15 cellular contexts compared by ENCODE assay signal in genomic region chr17:31591924-31592323, GRCh38.
A peak's percentile ranks its signal among the peaks of the same experiment; 100 is the strongest.
DNase-seq lines count a peak whose midpoint lies in the region; TF ChIP-seq lines count a peak whose summit lies in the region.
"Had no signal": no experiment of that assay in that cellular context is flagged by ENCODE, and none has a peak within 500 bp of the region (broad histone marks: within the 10 kb centered on the region; RNA-seq: fewer than 3 reads in every experiment).

No MANE protein-coding gene starts in this region.

- H3K27me3 ChIP-seq in GM23248 (replicated peaks; ENCODE audit: insufficient read depth) = no peaks in the 10 kb centered on the region
- no peaks in the 10 kb centered on the region for H3K27me3 ChIP-seq in ascending aorta
- H3K27me3 ChIP-seq in subcutaneous abdominal adipose tissue (ENCODE audit: control insufficient read depth in 5 of 5, insufficient read depth in 4 of 5, low read length in 5 of 5) = no peaks in the 10 kb centered on the region
- H3K27me3 ChIP-seq: BLaER1 had no signal

- intact Hi-C loops in ascending aorta (cut with DNase I) = no loop called here

- H3K4me1 ChIP-seq in GM23248 (ENCODE audit: insufficient read depth) = peaks cover 52% of the 10 kb centered on the region
- peaks cover 22 to 48% of the 10 kb centered on the region in 2 donors for H3K4me1 ChIP-seq in ascending aorta
- H3K4me1 ChIP-seq in subcutaneous abdominal adipose tissue (ENCODE audit: control insufficient read depth in 5 of 5, insufficient read depth in 5 of 5, low read length in 5 of 5) = peaks cover 2 to 45% (median 28%) of the 10 kb centered on the region in 5 donors
- H3K4me1 ChIP-seq: HAP-1 had no signal

- H3K9me3 ChIP-seq in GM23248 (ENCODE audit: low read depth) (no peaks in the 10 kb centered on the region), ascending aorta (no peaks in the 10 kb centered on the region), subcutaneous abdominal adipose tissue (ENCODE audit: control insufficient read depth in 5 of 5, low read length in 5 of 5) (no peaks in the 10 kb centered on the region)
- H3K9me3 ChIP-seq: BLaER1, HAP-1 had no signal

- DNase-seq in GM23248 = no peak
- DNase-seq in ascending aorta (ENCODE audit: low spot score in 2 of 2) = no peak
- DNase-seq in islet precursor cell = peak; percentile 24
- DNase-seq in NCI-H226 = no peak
- no peak for DNase-seq in GOT3 (lab: John Stamatoyannopoulos, UW)
- DNase-seq in amygdala (lab: John Stamatoyannopoulos, UW) = no peak
- DNase-seq: 8988T; CD4-positive, alpha-beta memory T cell; DMS153; DMS79; GDM1 had no signal

- peak overlapping the region; percentile 21 for H3K27ac ChIP-seq in GM23248
- peak overlapping the region; percentile 38 to 93 for H3K27ac ChIP-seq in ascending aorta
- H3K27ac ChIP-seq in subcutaneous abdominal adipose tissue (ENCODE audit: low read depth, low read length) = peak overlapping the region; percentile 52
- H3K27ac ChIP-seq: BLaER1, HL-60 had no signal

- no peaks in the 10 kb centered on the region for H3K9me2 ChIP-seq in GM23248 (ENCODE audit: insufficient read depth)

- H3F3A ChIP-seq in GM23248 (ENCODE audit: insufficient read depth) = peaks cover 79% of the 10 kb centered on the region

- in situ Hi-C loops in GM23248 (cut with MboI) = no loop called here

- H3K4me2 ChIP-seq in GM23248 (ENCODE audit: unreplicated experiment) = no peak overlapping the region
- H3K4me2 ChIP-seq: BLaER1 had no signal

- H3K36me3 ChIP-seq in GM23248 (ENCODE audit: low read depth) = peaks cover 33% of the 10 kb centered on the region
- peaks cover 0 to 20% of the 10 kb centered on the region in 2 donors for H3K36me3 ChIP-seq in ascending aorta
- H3K36me3 ChIP-seq in subcutaneous abdominal adipose tissue (ENCODE audit: control insufficient read depth in 5 of 5, insufficient read depth in 5 of 5, low read length in 5 of 5) = peaks cover 4 to 43% (median 32%) of the 10 kb centered on the region in 5 donors
- H3K36me3 ChIP-seq: HAP-1 had no signal

- H3K79me2 ChIP-seq in GM23248 (ENCODE audit: insufficient read depth) = peaks cover 63% of the 10 kb centered on the region

- H3K4me3 ChIP-seq in GM23248 = no peak overlapping the region
- no peak overlapping the region for H3K4me3 ChIP-seq in ascending aorta
- no peak overlapping the region for H3K4me3 ChIP-seq in subcutaneous abdominal adipose tissue (ENCODE audit: low read depth in 1 of 5, low read length in 5 of 5)
- H3K4me3 ChIP-seq: BLaER1, HAP-1 had no signal

- 92 to 100% methylated on average over 2 of the region's 2 CpGs for whole genome bisulfite sequencing in GM23248 (ENCODE audit: low coverage in 1 of 2, low lambda C conversion rate in 2 of 2, missing lambda C conversion rate in 2 of 2), 2 experiments

- H3K9ac ChIP-seq in GM23248 (no peak overlapping the region), subcutaneous abdominal adipose tissue (ENCODE audit: low read length in 5 of 5) (no peak overlapping the region)
- H3K9ac ChIP-seq: BLaER1 had no signal

- TF ChIP-seq CTCF in ascending aorta (IDR thresholded peaks at IDR 0.05) = no peak

- H2AFZ ChIP-seq in GM23248 = no peak overlapping the region

- no peaks in the 10 kb centered on the region for H4K20me1 ChIP-seq in GM23248 (ENCODE audit: insufficient read depth)
- H4K20me1 ChIP-seq: BLaER1 had no signal
